In genomic region chr19:49546825-49547565, GRCh38 we compare ENCODE assay signal across 8 cellular contexts. TPM values are rescaled to one million over a fixed set of nuclear protein-coding genes. Genes with fewer than 3 reads are reported as not detected.
DNase-seq lines count a peak whose midpoint lies in the region; ATAC-seq, FAIRE-seq and TF ChIP-seq lines count a peak whose summit lies in the region.

No MANE protein-coding gene starts in this region.

- no peaks in the 10 kb centered on the region for H3K36me3 ChIP-seq in Loucy (ENCODE audit: insufficient read depth, low read length)
- H3K36me3 ChIP-seq in osteoblast (ENCODE audit: insufficient read depth, low read length), result peaks cover 40% of the 10 kb centered on the region

- no peak for ATAC-seq in GM21515 (IDR thresholded peaks at IDR 0.05; ENCODE audit: unreplicated experiment)
- no peak for ATAC-seq in GM18867 (IDR thresholded peaks at IDR 0.05; ENCODE audit: unreplicated experiment)

- H3K4me1 ChIP-seq in Loucy (ENCODE audit: insufficient read depth, low read length, poor library complexity, severe bottlenecking), result no peaks in the 10 kb centered on the region
- H3K4me1 ChIP-seq in osteoblast (ENCODE audit: insufficient read depth, low read length), result no peaks in the 10 kb centered on the region

- no peaks in the 10 kb centered on the region for H3K9me3 Mint-ChIP-seq in activated naive CD4-positive, alpha-beta T cell treated with anti-CD3 and anti-CD28 coated beads, Interleukin-2, amount 50 U/mL, for 24 hours

- H3K4me3 ChIP-seq in Loucy (ENCODE audit: low read length, poor library complexity, severe bottlenecking) (no peak overlapping the region), osteoblast (ENCODE audit: insufficient read depth, low read length) (no peak overlapping the region)

- peak overlapping the region; percentile 76 for H3K27ac Mint-ChIP-seq in activated naive CD4-positive, alpha-beta T cell treated with anti-CD3 and anti-CD28 coated beads, Interleukin-2, amount 50 U/mL, for 24 hours

- H3K4me2 ChIP-seq in Loucy (ENCODE audit: low read depth, low read length, poor library complexity, severe bottlenecking) (peak overlapping the region; percentile 33), osteoblast (ENCODE audit: insufficient read depth, low read length) (no peak overlapping the region)

- TF ChIP-seq CTCF in Loucy (conservative IDR thresholded peaks at IDR 0.05; ENCODE audit: low read length) (peak; percentile 92), osteoblast (IDR thresholded peaks at IDR 0.05; ENCODE audit: extremely low read depth, low read depth, low read length) (peak; percentile 92)

- peak; percentile 73 for DNase-seq in RPMI8226
- peak; percentile 74 for DNase-seq in germinal center (ENCODE audit: low spot score)
- DNase-seq in osteoblast (ENCODE audit: insufficient read length, low spot score, missing footprints), result peak; percentile 95

- H3K4me3 Mint-ChIP-seq in activated naive CD4-positive, alpha-beta T cell treated with anti-CD3 and anti-CD28 coated beads, Interleukin-2, amount 50 U/mL, for 24 hours, result peak overlapping the region; percentile 79

- H3K27me3 Mint-ChIP-seq in activated naive CD4-positive, alpha-beta T cell treated with anti-CD3 and anti-CD28 coated beads, Interleukin-2, amount 50 U/mL, for 24 hours, result no peaks in the 10 kb centered on the region

- H3K79me2 ChIP-seq in Loucy (ENCODE audit: insufficient read depth, low read length) (no peaks in the 10 kb centered on the region), osteoblast (ENCODE audit: insufficient read depth, low read length) (no peaks in the 10 kb centered on the region)

- H3K27me3 ChIP-seq in Loucy (ENCODE audit: insufficient read depth, low read length, poor library complexity, severe bottlenecking), result no peaks in the 10 kb centered on the region
- H3K27me3 ChIP-seq in osteoblast (ENCODE audit: insufficient read depth, low read length), result no peaks in the 10 kb centered on the region

- H3K9ac ChIP-seq in Loucy (ENCODE audit: low read depth, low read length, poor library complexity, severe bottlenecking), result no peak overlapping the region

- H2AFZ ChIP-seq in Loucy (ENCODE audit: low read length) (peak overlapping the region; percentile 74; the same call in 1 of the 2 replicates), osteoblast (ENCODE audit: low read length) (no peak overlapping the region)

- H3F3A ChIP-seq in Loucy (ENCODE audit: low read depth), result no peaks in the 10 kb centered on the region

- H3K9me2 ChIP-seq in Loucy (replicated peaks; ENCODE audit: low read depth, low read length), result no peaks in the 10 kb centered on the region

- peaks cover 47% of the 10 kb centered on the region for H3K4me1 Mint-ChIP-seq in activated naive CD4-positive, alpha-beta T cell treated with anti-CD3 and anti-CD28 coated beads, Interleukin-2, amount 50 U/mL, for 24 hours

- peak; percentile 99 for FAIRE-seq in G401.6 (lab: Jason Lieb, UNC)

- H3K27ac ChIP-seq in osteoblast (ENCODE audit: low read depth, low read length), result peak overlapping the region; percentile 11

- H4K20me1 ChIP-seq in Loucy (ENCODE audit: insufficient read depth, low read length, poor library complexity, severe bottlenecking) (no peaks in the 10 kb centered on the region), osteoblast (ENCODE audit: insufficient read depth, low read length) (no peaks in the 10 kb centered on the region)

- H3K36me3 Mint-ChIP-seq in activated naive CD4-positive, alpha-beta T cell treated with anti-CD3 and anti-CD28 coated beads, Interleukin-2, amount 50 U/mL, for 24 hours, result no peaks in the 10 kb centered on the region

- H3K9me3 ChIP-seq in Loucy (ENCODE audit: insufficient read depth, low read depth, low read length) (no peaks in the 10 kb centered on the region), osteoblast (ENCODE audit: low read depth, low read length) (no peaks in the 10 kb centered on the region)

RNA-seq across cellular contexts. Expression of gene RCN3, which starts 19.2 kb away (rescaled TPM):
- 346 and 377 TPM in 2 replicates for total RNA-seq in osteoblast

RNA-seq across cellular contexts. Expression of gene NOSIP, which starts 33.4 kb away (rescaled TPM):
- total RNA-seq in osteoblast, result 57.5 and 68.0 TPM in 2 replicates

RNA-seq across cellular contexts. Expression of gene PRRG2, which starts 34.1 kb away (rescaled TPM):
- total RNA-seq in osteoblast, result under 0.01 and 0.29 TPM in 2 replicates

RNA-seq across cellular contexts. Expression of gene FCGRT, which starts 34.5 kb away (rescaled TPM):
- 67.5 and 75.6 TPM in 2 replicates for total RNA-seq in osteoblast

RNA-seq across cellular contexts. Expression of gene PRR12, which starts 44.0 kb away (rescaled TPM):
- total RNA-seq in osteoblast, result 2.2 and 2.9 TPM in 2 replicates
